7 cellular contexts compared by ENCODE assay signal in genomic region chr4:116872308-116872707, GRCh38.
"Had no signal": no experiment of that assay in that cellular context is flagged by ENCODE, and none has a peak within 500 bp of the region (broad histone marks: within the 10 kb centered on the region; RNA-seq: fewer than 3 reads in every experiment).

No MANE protein-coding gene starts in this region.

- H3K9me3 ChIP-seq: HAP-1 had no signal

- H2AFZ ChIP-seq: GM23248 had no signal

- DNase-seq: GM23248, GOT3, H7, HFFc6 had no signal

- H3K4me3 ChIP-seq: GM23248, HAP-1 had no signal

- ATAC-seq: HCT116 had no signal

- H3K4me1 ChIP-seq: HAP-1 had no signal

- H3K9ac ChIP-seq: GM23248 had no signal

- H3K36me3 ChIP-seq: HAP-1 had no signal

- H3K27ac ChIP-seq: GM23248, HL-60 had no signal
